8 cellular contexts compared by ENCODE assay signal in the genomic region with DNA sequence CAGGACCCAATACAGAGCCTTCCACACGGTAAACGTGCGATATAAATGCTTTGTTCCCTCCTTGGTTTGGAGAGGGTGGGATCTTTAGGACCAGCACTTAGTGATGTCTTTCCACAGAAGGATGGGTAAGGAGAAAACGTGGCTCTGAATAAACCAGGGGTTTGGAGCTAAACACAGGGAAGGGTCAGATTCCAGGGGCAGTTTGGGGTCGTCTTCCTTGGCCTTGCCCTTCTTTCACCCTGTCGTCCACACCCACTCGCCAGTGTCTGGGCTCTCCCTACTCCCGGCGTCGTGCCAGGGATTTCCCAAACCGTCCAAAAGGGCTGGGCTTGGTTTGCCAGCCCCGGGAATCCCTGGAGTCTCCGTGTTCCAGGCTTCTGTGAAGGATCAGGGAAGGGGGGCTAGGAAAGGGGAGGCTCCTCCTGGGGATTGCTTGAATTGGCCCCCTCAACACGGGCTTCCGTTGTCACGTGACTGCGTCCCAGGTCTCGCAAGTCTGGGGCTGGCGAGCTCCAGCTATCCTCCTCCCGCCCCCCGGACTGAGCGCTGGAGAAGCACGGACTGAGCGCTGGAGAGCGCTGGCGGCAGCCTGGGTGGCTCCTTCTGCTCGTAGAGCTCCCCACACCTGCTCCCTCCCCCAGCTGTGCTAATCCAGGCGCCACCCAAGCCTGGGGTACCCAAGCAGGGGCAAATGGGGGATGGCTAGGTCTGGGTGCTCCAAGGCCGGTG. TPM values are rescaled to one million over a fixed set of nuclear protein-coding genes. Genes with fewer than 3 reads are reported as not detected.
DNase-seq lines count a peak whose midpoint lies in the region; ATAC-seq and TF ChIP-seq lines count a peak whose summit lies in the region.

No MANE protein-coding gene starts in this region.

- WGBS in ovary, 3 donors = 0 to 2% (median 1%) methylated on average over 29 of the region's 29 CpGs

- H3K36me3 ChIP-seq in ovary = no peaks in the 10 kb centered on the region

- CTCF ChIA-PET in activated naive CD4-positive, alpha-beta T cell treated with anti-CD3 and anti-CD28 coated beads for 36 hours (lab: Charles Lee) = interaction anchor here (0.8 to 1.9 kb wide), 8 partner anchors 38 to 144 kb away, joined by 3 to 7 read pairs (median 4); partner anchors contain the start of gene FKBP5

- peak in 2 of 3 donors; percentile 21 to 22 for TF ChIP-seq CTCF in ovary (IDR thresholded peaks at IDR 0.05)

- peaks cover 38% of the 10 kb centered on the region for H3K4me1 ChIP-seq in ovary (ENCODE audit: insufficient read depth)

- H3K4me1 Mint-ChIP-seq in activated naive CD4-positive, alpha-beta T cell treated with anti-CD3 and anti-CD28 coated beads for 36 hours (ENCODE audit: low read depth) = peaks cover 76% of the 10 kb centered on the region

- no peaks in the 10 kb centered on the region for H3K27me3 Mint-ChIP-seq in activated naive CD4-positive, alpha-beta T cell treated with anti-CD3 and anti-CD28 coated beads for 36 hours (ENCODE audit: low read depth)

- no peaks in the 10 kb centered on the region for H3K9me3 ChIP-seq in ovary

- TF ChIP-seq POLR2A in ovary (IDR thresholded peaks at IDR 0.05) = peak; percentile 83

- peak overlapping the region; percentile 61 for H3K4me3 Mint-ChIP-seq in activated naive CD4-positive, alpha-beta T cell treated with anti-CD3 and anti-CD28 coated beads for 36 hours

- H3K27ac Mint-ChIP-seq in activated naive CD4-positive, alpha-beta T cell treated with anti-CD3 and anti-CD28 coated beads for 36 hours = peak overlapping the region; percentile 82

- TF ChIP-seq EP300 in ovary (IDR thresholded peaks at IDR 0.05) = no peak

- no peaks in the 10 kb centered on the region for H3K36me3 Mint-ChIP-seq in activated naive CD4-positive, alpha-beta T cell treated with anti-CD3 and anti-CD28 coated beads for 36 hours (ENCODE audit: low read depth)

- peak; percentile 18 for ATAC-seq in HG02678 (IDR thresholded peaks at IDR 0.05; ENCODE audit: unreplicated experiment)
- peak; percentile 37 to 44 for ATAC-seq in left cardiac atrium
- ATAC-seq in HG02973 (IDR thresholded peaks at IDR 0.05; ENCODE audit: unreplicated experiment) = no peak

- H3K27ac ChIP-seq in ovary = peak overlapping the region; percentile 94 to 97

- intact Hi-C loops in activated naive CD4-positive, alpha-beta T cell treated with anti-CD3 and anti-CD28 coated beads for 36 hours (cut with micrococcal nuclease) = no loop called here
- intact Hi-C loops in left cardiac atrium (cut with DNase I) (no loop called here), ovary (cut with DNase I) (loop anchor here (1.0 to 5.0 kb wide), 6 partner anchors 35 to 127 kb away; partner anchors contain the start of gene FKBP5 (in 3 of the 4))

- H3K27me3 ChIP-seq in ovary = no peaks in the 10 kb centered on the region

- peak; percentile 59 for DNase-seq in activated naive CD4-positive, alpha-beta T cell treated with anti-CD3 and anti-CD28 coated beads for 36 hours
- no peak for DNase-seq in activated naive CD4-positive, alpha-beta T cell treated with Interleukin-2 at 50 U/mL for 16 hours
- DNase-seq in NCI-H345 treated with DMSO at 0.1 percent for 48 hours (lab: John Stamatoyannopoulos, UW; ENCODE audit: unreplicated experiment) = peak; percentile 31
- peak in 52 of 58 donors; percentile 30 to 96 (median 82) for DNase-seq in anterior cingulate cortex (lab: John Stamatoyannopoulos, UW)
- peak; percentile 93 for DNase-seq in left cardiac atrium
- peak; percentile 91 to 97 (median 96) for DNase-seq in ovary

- peak overlapping the region; percentile 50 for H3K4me3 ChIP-seq in ovary

- no peaks in the 10 kb centered on the region for H3K9me3 Mint-ChIP-seq in activated naive CD4-positive, alpha-beta T cell treated with anti-CD3 and anti-CD28 coated beads for 36 hours

RNA-seq across cellular contexts. Expression of gene ARMC12, which starts 9.5 kb away (rescaled TPM):
- 1 to 10 TPM; 3.1 to 3.9 TPM for total RNA-seq in activated naive CD4-positive, alpha-beta T cell treated with anti-CD3 and anti-CD28 coated beads for 36 hours
- under 1 TPM; 0.21 to 0.29 TPM for total RNA-seq in left cardiac atrium
- 1 to 10 TPM in 4 of 7 donors, under 1 TPM in 3; 0.34 to 1.9 (median 1.0) TPM for total RNA-seq in ovary
- 1 to 10 TPM in 1 of 2 donors, under 1 TPM in 1; 0.97 to 1.3 TPM for polyA plus RNA-seq in ovary

RNA-seq across cellular contexts. Expression of gene FKBP5, which starts 38.7 kb away (rescaled TPM):
- 100 to 1,000 TPM; 202 to 208 TPM for total RNA-seq in activated naive CD4-positive, alpha-beta T cell treated with anti-CD3 and anti-CD28 coated beads for 36 hours
- 100 to 1,000 TPM; 101 to 117 TPM for total RNA-seq in left cardiac atrium
- total RNA-seq in ovary = 100 to 1,000 TPM in 5 of 7 donors, 10 to 100 TPM in 2; 36.2 to 231 (median 142) TPM
- 100 to 1,000 TPM in 1 of 2 donors, 10 to 100 TPM in 1; 69.2 to 166 TPM for polyA plus RNA-seq in ovary

RNA-seq across cellular contexts. Expression of gene CLPSL2, which starts 49.0 kb away (rescaled TPM):
- total RNA-seq in activated naive CD4-positive, alpha-beta T cell treated with anti-CD3 and anti-CD28 coated beads for 36 hours = not detected
- not detected for total RNA-seq in left cardiac atrium
- not detected for total RNA-seq in ovary
- polyA plus RNA-seq in ovary = not detected

RNA-seq across cellular contexts. Expression of gene CLPSL1, which starts 53.4 kb away (rescaled TPM):
- not detected for total RNA-seq in activated naive CD4-positive, alpha-beta T cell treated with anti-CD3 and anti-CD28 coated beads for 36 hours
- total RNA-seq in left cardiac atrium (not detected), ovary (not detected)
- not detected for polyA plus RNA-seq in ovary

Comparison
In these comparisons a context has a peak if more than half of its experiments do, and no peak if none do; other contexts are left out.
1. intact Hi-C loops: an anchor here in ovary (1.0 to 5.0 kb wide); none called in activated naive CD4-positive, alpha-beta T cell treated with anti-CD3 and anti-CD28 coated beads for 36 hours and left cardiac atrium.